In the genomic region with DNA sequence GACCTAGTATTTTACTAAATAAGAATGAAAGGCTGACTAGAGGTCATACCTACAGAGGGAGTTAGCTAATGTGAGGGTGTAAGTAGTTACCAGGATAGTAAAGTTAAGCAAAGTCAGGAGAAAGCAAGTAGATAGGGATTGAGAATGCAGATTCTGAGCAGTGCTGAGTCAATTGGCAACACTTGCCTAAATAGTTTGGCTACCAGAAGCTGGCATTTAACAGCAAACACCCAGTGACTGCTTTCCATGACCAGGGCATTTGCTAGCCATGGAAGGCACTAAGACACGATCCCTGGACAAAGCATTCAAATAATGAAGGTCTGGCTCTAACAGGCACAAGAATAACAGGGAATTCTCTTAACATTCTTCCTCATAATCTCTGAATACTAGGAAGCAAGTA, we compare ENCODE assay signal across 27 cellular contexts.
"Had no signal": no experiment of that assay in that cellular context is flagged by ENCODE, and none has a peak within 500 bp of the region (broad histone marks: within the 10 kb centered on the region; RNA-seq: fewer than 3 reads in every experiment).

No MANE protein-coding gene starts in this region.

- H3K4me1 ChIP-seq: esophagus muscularis mucosa, pancreas, prostate gland, spleen, testis, transverse colon had no signal

- ATAC-seq: activated CD8-positive, alpha-beta memory T cell treated with anti-CD3 and anti-CD28 coated beads, Interleukin-2, amount 10 ng/mL, durations not matched to agents 7 days and 5 days; activated CD8-positive, alpha-beta T cell treated with anti-CD3 and anti-CD28 coated beads, Interleukin-2, amount 10 ng/mL, durations not matched to agents 7 days and 5 days; naive thymus-derived CD4-positive, alpha-beta T cell; pancreas; right cardiac atrium; stimulated activated naive CD8-positive, alpha-beta T cell treated with anti-CD3 and anti-CD28 coated beads, Interleukin-15, Interleukin-2, amounts not matched to agents 100 U/mL and 50 U/mL, for 24 hours had no signal

- DNase-seq: activated CD4-positive, alpha-beta T cell treated with anti-CD3 and anti-CD28 coated beads, Interleukin-2, amount 10 ng/mL, durations not matched to agents 7 days and 5 days; activated CD4-positive, CD25-positive, alpha-beta regulatory T cell treated with anti-CD3 and anti-CD28 coated beads, Interleukin-2, amount 50 U/mL, for 72 hours; activated CD8-positive, alpha-beta memory T cell treated with anti-CD3 and anti-CD28 coated beads, Interleukin-2, amount 10 ng/mL, durations not matched to agents 7 days and 5 days; activated CD8-positive, alpha-beta T cell treated with anti-CD3 and anti-CD28 coated beads, Interleukin-2, amount 10 ng/mL, durations not matched to agents 7 days and 5 days; activated effector memory CD4-positive, alpha-beta T cell treated with Interleukin-2 at 50 U/mL for 16 hours; activated naive CD4-positive, alpha-beta T cell treated with anti-CD3 and anti-CD28 coated beads, Interleukin-2, amount 10 ng/mL, durations not matched to agents 7 days and 5 days; activated naive CD8-positive, alpha-beta T cell treated with anti-CD3 and anti-CD28 coated beads, Interleukin-2, amount 10 ng/mL, durations not matched to agents 7 days and 5 days; amniotic stem cell; brain microvascular endothelial cell; caudate nucleus; cortex of kidney; foreskin melanocyte; islet precursor cell; midbrain; naive thymus-derived CD4-positive, alpha-beta T cell; nucleus accumbens; pancreas; right cardiac atrium; spleen; stimulated activated naive CD8-positive, alpha-beta T cell treated with anti-CD3 and anti-CD28 coated beads, Interleukin-15, Interleukin-2, amounts not matched to agents 100 U/mL and 50 U/mL, for 24 hours; T-helper 2 cell; testis; transverse colon had no signal

- H3K9me3 ChIP-seq: esophagus muscularis mucosa, pancreas, prostate gland, spleen, testis, transverse colon had no signal

- H3K27ac Mint-ChIP-seq: activated CD4-positive, alpha-beta T cell treated with anti-CD3 and anti-CD28 coated beads, Interleukin-2, amount 10 ng/mL, durations not matched to agents 7 days and 5 days; activated CD8-positive, alpha-beta memory T cell treated with anti-CD3 and anti-CD28 coated beads, Interleukin-2, amount 10 ng/mL, durations not matched to agents 7 days and 5 days; activated CD8-positive, alpha-beta T cell treated with anti-CD3 and anti-CD28 coated beads, Interleukin-2, amount 10 ng/mL, durations not matched to agents 7 days and 5 days; activated naive CD4-positive, alpha-beta T cell treated with anti-CD3 and anti-CD28 coated beads, Interleukin-2, amount 10 ng/mL, durations not matched to agents 7 days and 5 days; activated naive CD8-positive, alpha-beta T cell treated with anti-CD3 and anti-CD28 coated beads, Interleukin-2, amount 10 ng/mL, durations not matched to agents 7 days and 5 days; memory B cell had no signal

- H3K4me1 Mint-ChIP-seq: activated CD8-positive, alpha-beta memory T cell treated with anti-CD3 and anti-CD28 coated beads, Interleukin-2, amount 10 ng/mL, durations not matched to agents 7 days and 5 days; activated naive CD4-positive, alpha-beta T cell treated with anti-CD3 and anti-CD28 coated beads, Interleukin-2, amount 10 ng/mL, durations not matched to agents 7 days and 5 days had no signal

- H3K27me3 ChIP-seq: brain microvascular endothelial cell, esophagus muscularis mucosa, hepatocyte, pancreas, spleen, testis, transverse colon had no signal

- H3K27me3 Mint-ChIP-seq: activated CD4-positive, alpha-beta T cell treated with anti-CD3 and anti-CD28 coated beads, Interleukin-2, amount 10 ng/mL, durations not matched to agents 7 days and 5 days; activated CD8-positive, alpha-beta memory T cell treated with anti-CD3 and anti-CD28 coated beads, Interleukin-2, amount 10 ng/mL, durations not matched to agents 7 days and 5 days; activated naive CD4-positive, alpha-beta T cell treated with anti-CD3 and anti-CD28 coated beads, Interleukin-2, amount 10 ng/mL, durations not matched to agents 7 days and 5 days; activated naive CD8-positive, alpha-beta T cell treated with anti-CD3 and anti-CD28 coated beads, Interleukin-2, amount 10 ng/mL, durations not matched to agents 7 days and 5 days; memory B cell; naive thymus-derived CD4-positive, alpha-beta T cell had no signal

- H3K4me3 ChIP-seq: esophagus muscularis mucosa, hepatocyte, pancreas, prostate gland, spleen, testis, transverse colon had no signal

- H3K9me3 Mint-ChIP-seq: activated CD4-positive, alpha-beta T cell treated with anti-CD3 and anti-CD28 coated beads, Interleukin-2, amount 10 ng/mL, durations not matched to agents 7 days and 5 days; activated naive CD4-positive, alpha-beta T cell treated with anti-CD3 and anti-CD28 coated beads, Interleukin-2, amount 10 ng/mL, durations not matched to agents 7 days and 5 days; activated naive CD8-positive, alpha-beta T cell treated with anti-CD3 and anti-CD28 coated beads, Interleukin-2, amount 10 ng/mL, durations not matched to agents 7 days and 5 days; memory B cell; naive thymus-derived CD4-positive, alpha-beta T cell had no signal

- H3K4me3 Mint-ChIP-seq: activated CD4-positive, alpha-beta T cell treated with anti-CD3 and anti-CD28 coated beads, Interleukin-2, amount 10 ng/mL, durations not matched to agents 7 days and 5 days; activated CD8-positive, alpha-beta memory T cell treated with anti-CD3 and anti-CD28 coated beads, Interleukin-2, amount 10 ng/mL, durations not matched to agents 7 days and 5 days; activated CD8-positive, alpha-beta T cell treated with anti-CD3 and anti-CD28 coated beads, Interleukin-2, amount 10 ng/mL, durations not matched to agents 7 days and 5 days; activated naive CD4-positive, alpha-beta T cell treated with anti-CD3 and anti-CD28 coated beads, Interleukin-2, amount 10 ng/mL, durations not matched to agents 7 days and 5 days; activated naive CD8-positive, alpha-beta T cell treated with anti-CD3 and anti-CD28 coated beads, Interleukin-2, amount 10 ng/mL, durations not matched to agents 7 days and 5 days; memory B cell; naive thymus-derived CD4-positive, alpha-beta T cell had no signal

- H3K27ac ChIP-seq: brain microvascular endothelial cell, esophagus muscularis mucosa, hepatocyte, pancreas, prostate gland, spleen, testis, transverse colon had no signal
